ENCODE assay signal across 10 cellular contexts in genomic region chr9:130058154-130058553, GRCh38. TPM values are rescaled to one million over a fixed set of nuclear protein-coding genes. Genes with fewer than 3 reads are reported as not detected.
DNase-seq lines count a peak whose midpoint lies in the region; ATAC-seq and TF ChIP-seq lines count a peak whose summit lies in the region.
"Had no signal": no experiment of that assay in that cellular context is flagged by ENCODE, and none has a peak within 500 bp of the region (broad histone marks: within the 10 kb centered on the region; RNA-seq: fewer than 3 reads in every experiment).

No MANE protein-coding gene starts in this region.

- H3K36me3 ChIP-seq in Peyer's patch (no peaks in the 10 kb centered on the region), psoas muscle (ENCODE audit: insufficient read depth in 1 of 2, low read depth in 1 of 2) (peaks cover 0 to 15% of the 10 kb centered on the region in 2 donors), HAP-1 (replicated peaks) (peaks cover 2% of the 10 kb centered on the region; the same call in 1 of the 2 replicates)

- TF ChIP-seq CTCF in AG04450 (IDR thresholded peaks at IDR 0.05; ENCODE audit: low read depth, low read length) (peak; percentile 39), Peyer's patch (IDR thresholded peaks at IDR 0.05) (peak in 4 of 6 experiments; percentile 5 to 26 (median 20)), foreskin keratinocyte (conservative IDR thresholded peaks at IDR 0.05) (peak; percentile 44), psoas muscle (IDR thresholded peaks at IDR 0.05) (no peak)

- CTCF ChIA-PET in AG04450 (lab: Charles Lee): interaction anchor here (0.5 to 0.6 kb wide), 3 partner anchors 62 to 192 kb away, joined by 3 to 4 read pairs (median 3); no protein-coding TSS in a partner anchor

- H3K9me3 ChIP-seq in AG04450 (ENCODE audit: control insufficient read depth, insufficient read depth, low read length) (no peaks in the 10 kb centered on the region; the same call in 1 of the 2 replicates), Peyer's patch (no peaks in the 10 kb centered on the region), psoas muscle (no peaks in the 10 kb centered on the region), HAP-1 (no peaks in the 10 kb centered on the region)
- H3K9me3 ChIP-seq: testis had no signal

- no peaks in the 10 kb centered on the region for H3K27me3 ChIP-seq in AG04450 (ENCODE audit: control insufficient read depth, insufficient read depth, low read length)
- no peaks in the 10 kb centered on the region for H3K27me3 ChIP-seq in Peyer's patch
- no peaks in the 10 kb centered on the region for H3K27me3 ChIP-seq in foreskin keratinocyte
- no peaks in the 10 kb centered on the region for H3K27me3 ChIP-seq in psoas muscle (ENCODE audit: insufficient read depth in 3 of 3, low read length in 2 of 3)
- H3K27me3 ChIP-seq in HAP-1 (ENCODE audit: low read depth): no peaks in the 10 kb centered on the region
- H3K27me3 ChIP-seq: testis had no signal

- POLR2A ChIA-PET in AG04450 (lab: Yijun Ruan, JAX): no interaction called here

- H3K4me3 ChIP-seq in AG04450 (ENCODE audit: low read depth, low read length) (no peak overlapping the region), Peyer's patch (no peak overlapping the region), psoas muscle (no peak overlapping the region), HAP-1 (no peak overlapping the region)
- H3K4me3 ChIP-seq: testis had no signal

- intact Hi-C loops in psoas muscle (cut with DNase I): no loop called here

- H3K4me1 ChIP-seq in Peyer's patch: peaks cover 0 to 7% (median 3%) of the 10 kb centered on the region in 4 donors
- H3K4me1 ChIP-seq in foreskin keratinocyte: no peaks in the 10 kb centered on the region
- peaks cover 8% of the 10 kb centered on the region for H3K4me1 ChIP-seq in psoas muscle
- H3K4me1 ChIP-seq in HAP-1: no peaks in the 10 kb centered on the region; the same call in 1 of the 2 replicates

- 84 to 92% (median 88%) methylated on average over 7 of the region's 7 CpGs for WGBS in psoas muscle, 3 donors

- TF ChIP-seq POLR2A in Peyer's patch (IDR thresholded peaks at IDR 0.05): no peak

- DNase-seq in AG04450 (ENCODE audit: low read depth, low spot score): no peak
- peak; percentile 50 for DNase-seq in ELR (ENCODE audit: low read depth)
- DNase-seq in Peyer's patch: no peak
- no peak for DNase-seq in foreskin keratinocyte
- DNase-seq in psoas muscle: no peak
- DNase-seq in HAP-1 (ENCODE audit: low spot score in 2 of 2): no peak
- DNase-seq: naive B cell, testis had no signal

- H3K27ac ChIP-seq in AG04450 (ENCODE audit: low read depth, low read length) (no peak overlapping the region), Peyer's patch (no peak overlapping the region), foreskin keratinocyte (no peak overlapping the region), psoas muscle (no peak overlapping the region)
- H3K27ac ChIP-seq: testis had no signal

- in situ Hi-C loops in HAP-1 (cut with MboI; ENCODE audit: low sequenced_read_pairs): no loop called here

- ATAC-seq in foreskin keratinocyte: peak; percentile 15
- no peak for ATAC-seq in psoas muscle
- no peak for ATAC-seq in HG02840 (IDR thresholded peaks at IDR 0.05; ENCODE audit: low FRiP score, unreplicated experiment)
- no peak for ATAC-seq in GM21737 (IDR thresholded peaks at IDR 0.05; ENCODE audit: unreplicated experiment)

RNA-seq across cellular contexts. Expression of gene GPR107, which starts 4.4 kb away (rescaled TPM):
- polyA plus RNA-seq in AG04450 (2011; rRNA removed) (39.3 and 45.1 TPM in 2 replicates), foreskin keratinocyte (10.6 and 10.7 TPM in 2 replicates), psoas muscle (10 to 100 TPM in 2 of 3 donors, 1 to 10 TPM in 1; 8.9 to 28.1 (median 14.9) TPM)
- polyA minus RNA-seq in AG04450 (2011; rRNA and poly(A)+ RNA removed): 32.8 and 40.5 TPM in 2 replicates
- total RNA-seq in Peyer's patch (10 to 100 TPM; 16.6 to 29.0 (median 22.3) TPM), foreskin keratinocyte (21.6 and 25.8 TPM in 2 replicates), psoas muscle (10 to 100 TPM; 18.2 to 25.9 (median 22.8) TPM)

RNA-seq across cellular contexts. Expression of gene FNBP1, which starts 15.2 kb away (rescaled TPM):
- polyA plus RNA-seq in AG04450 (2011; rRNA removed): 19.1 and 22.3 TPM in 2 replicates
- 17.4 and 28.4 TPM in 2 replicates for polyA minus RNA-seq in AG04450 (2011; rRNA and poly(A)+ RNA removed)
- 100 to 1,000 TPM in 1 of 4 donors, 10 to 100 TPM in 2, 1 to 10 TPM in 1; 9.8 to 163 (median 22.2) TPM for total RNA-seq in Peyer's patch
- total RNA-seq in foreskin keratinocyte: 12.4 TPM in 2 replicates
- polyA plus RNA-seq in foreskin keratinocyte: 3.7 and 4.0 TPM in 2 replicates
- 10 to 100 TPM; 23.7 to 30.1 (median 27.5) TPM for total RNA-seq in psoas muscle
- polyA plus RNA-seq in psoas muscle: 10 to 100 TPM in 2 of 3 donors, 1 to 10 TPM in 1; 4.6 to 30.5 (median 10.1) TPM
